Comparison of ENCODE assay signal across 8 cellular contexts in genomic region chr15:52790166-52790708, GRCh38.
DNase-seq lines count a peak whose midpoint lies in the region; ATAC-seq lines count a peak whose summit lies in the region.

ONECUT1 (minus strand) TSS chr15:52790336; CDS start chr15:52789884, 452 bp downstream.

- DNase-seq in KBM-7 (peak; percentile 56), SKM-1 treated with dmso at 0.1 percent for 144 hours (lab: John Stamatoyannopoulos, UW; ENCODE audit: unreplicated experiment) (peak; percentile 54), T47D (ENCODE audit: low read depth in 1 of 2, low spot score in 1 of 2) (peak; percentile 71 to 89), kidney tubule cell (ENCODE audit: low spot score) (peak; percentile 63), NCI-H2029 (lab: John Stamatoyannopoulos, UW) (no peak)
- peak; percentile 50 to 68 for DNase-seq in stimulated activated CD4-positive, alpha-beta T cell treated with anti-CD3 and anti-CD28 coated beads, Interleukin-2, amount 100 ng/mL, for 48 hours

- ATAC-seq in GM21723 (IDR thresholded peaks at IDR 0.05; ENCODE audit: unreplicated experiment) = peak; percentile 78

- H3K4me3 ChIP-seq in GM08714 (ENCODE audit: low read length) = peak within 1 kb of the TSS; percentile 55; the same call in 1 of the 2 replicates

- in situ Hi-C loops in KBM-7 (cut with MboI; ENCODE audit: low pct_unique_long_range_greater_than_20kb, low sequenced_read_pairs) (loop anchor here (25.0 kb wide), 1 partner anchor 422 kb away; no protein-coding TSS in a partner anchor), T47D (cut with HindIII; ENCODE audit: low pct_unique_long_range_greater_than_20kb, low sequenced_read_pairs) (no loop called here)
